ENCODE assay signal across 1 cellular context in genomic region chr1:208222376-208223110, GRCh38.
TF ChIP-seq lines count a peak whose summit lies in the region.

No MANE protein-coding gene starts in this region.

TF ChIP-seq in GM12891, 5 proteins besides CTCF, POLR2A, EP300 and RAD21:
- TF ChIP-seq SPI1 (IDR thresholded peaks at IDR 0.05; ENCODE audit: low read depth, low read length), result no peak
- no peak for TF ChIP-seq POLR2AphosphoS5 (IDR thresholded peaks at IDR 0.05; ENCODE audit: low read depth, low read length)
TF ChIP-seq in GM12891: peak in this region for 0.
